ENCODE assay signal across 1 cellular context in the genomic region with DNA sequence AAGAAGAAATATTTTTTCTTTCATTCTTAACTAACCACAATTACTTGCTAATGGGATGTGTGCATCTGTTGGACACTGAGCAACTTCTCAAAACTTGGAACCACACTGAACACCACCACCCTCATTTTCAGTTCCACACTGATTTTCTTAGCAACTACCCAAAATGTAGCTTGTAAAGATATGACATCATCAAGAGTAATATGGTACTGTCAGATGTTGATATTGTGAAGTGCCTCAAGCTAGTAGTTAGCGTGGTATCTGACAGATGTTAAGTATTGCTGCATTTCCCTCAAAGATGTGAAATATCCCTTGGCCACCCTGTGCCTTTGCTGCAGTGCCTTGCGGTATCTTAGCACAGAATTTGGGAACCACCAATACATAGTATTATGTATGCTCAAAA.
TF ChIP-seq lines count a peak whose summit lies in the region.

No MANE protein-coding gene starts in this region.

TF ChIP-seq in GM12878, 131 proteins besides CTCF, POLR2A, EP300 and RAD21 (continued from another document and continues in another):
- TF ChIP-seq, protein P1, sequence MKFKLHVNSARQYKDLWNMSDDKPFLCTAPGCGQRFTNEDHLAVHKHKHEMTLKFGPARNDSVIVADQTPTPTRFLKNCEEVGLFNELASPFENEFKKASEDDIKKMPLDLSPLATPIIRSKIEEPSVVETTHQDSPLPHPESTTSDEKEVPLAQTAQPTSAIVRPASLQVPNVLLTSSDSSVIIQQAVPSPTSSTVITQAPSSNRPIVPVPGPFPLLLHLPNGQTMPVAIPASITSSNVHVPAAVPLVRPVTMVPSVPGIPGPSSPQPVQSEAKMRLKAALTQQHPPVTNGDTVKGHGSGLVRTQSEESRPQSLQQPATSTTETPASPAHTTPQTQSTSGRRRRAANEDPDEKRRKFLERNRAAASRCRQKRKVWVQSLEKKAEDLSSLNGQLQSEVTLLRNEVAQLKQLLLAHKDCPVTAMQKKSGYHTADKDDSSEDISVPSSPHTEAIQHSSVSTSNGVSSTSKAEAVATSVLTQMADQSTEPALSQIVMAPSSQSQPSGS (IDR thresholded peaks at IDR 0.05; ENCODE audit: low read length): no peak
- TF ChIP-seq STAT3 (IDR thresholded peaks at IDR 0.05; ENCODE audit: low read depth, low read length) (peak; percentile 92; the same call in 1 of the 2 replicates), TCF3 (IDR thresholded peaks at IDR 0.05; ENCODE audit: borderline replicate concordance, insufficient read depth, low read depth, low read length) (0 out of 2 replicates have a peak, but pooled peaks have one; percentile 28), MEF2A (IDR thresholded peaks at IDR 0.05; ENCODE audit: insufficient read depth, low read depth, low read length) (peak; percentile 52; the same call in 1 of the 2 replicates), ZNF24 (IDR thresholded peaks at IDR 0.05) (peak; percentile 61; the same call in 1 of the 2 replicates), ESRRA (IDR thresholded peaks at IDR 0.05; ENCODE audit: low read length) (0 out of 2 replicates have a peak, but pooled peaks have one; percentile 36), SMC3 (IDR thresholded peaks at IDR 0.05; ENCODE audit: borderline replicate concordance, low read length) (no peak), EED (IDR thresholded peaks at IDR 0.05; ENCODE audit: low read depth) (peak; percentile 50), TARDBP (IDR thresholded peaks at IDR 0.05; ENCODE audit: borderline replicate concordance) (no peak; the same call in 1 of the 2 replicates), IRF4 (IDR thresholded peaks at IDR 0.05; ENCODE audit: low read depth, low read length) (peak; percentile 79; the same call in 1 of the 2 replicates), ETV6 (conservative IDR thresholded peaks at IDR 0.05 in 1 of 2, IDR thresholded peaks at IDR 0.05 in 1 of 2; ENCODE audit: borderline replicate concordance in 1 of 2, low read depth in 1 of 2) (peak in 1 of 2 experiments; percentile 73; a peak in 2 of 4 replicates), POU2F2 (IDR thresholded peaks at IDR 0.05; ENCODE audit: borderline replicate concordance, low read depth, low read length) (peak; percentile 73; the same call in 1 of the 3 replicates), SMARCA5 (IDR thresholded peaks at IDR 0.05) (peak; percentile 89), NBN (IDR thresholded peaks at IDR 0.05) (peak; percentile 77; the same call in 1 of the 2 replicates), PAX5 (IDR thresholded peaks at IDR 0.05; ENCODE audit: borderline replicate concordance, low read depth, low read length) (peak; percentile 83), IKZF2 (IDR thresholded peaks at IDR 0.05) (peak; percentile 81 to 89), NFYA (IDR thresholded peaks at IDR 0.05; ENCODE audit: borderline replicate concordance, low read depth, low read length) (no peak), TBL1XR1 (IDR thresholded peaks at IDR 0.05; ENCODE audit: low read depth, low read length) (peak; percentile 83; the same call in 1 of the 2 replicates), JUND (IDR thresholded peaks at IDR 0.05; ENCODE audit: low read depth, low read length) (0 out of 2 replicates have a peak, but pooled peaks have one; percentile 27), CBFB (IDR thresholded peaks at IDR 0.05; ENCODE audit: low read depth) (peak; percentile 64; the same call in 1 of the 2 replicates), SPI1 (IDR thresholded peaks at IDR 0.05; ENCODE audit: borderline replicate concordance, insufficient read depth, low read depth, low read length) (peak; percentile 87), CEBPB (IDR thresholded peaks at IDR 0.05; ENCODE audit: borderline replicate concordance in 1 of 2, low read depth in 2 of 2, low read length in 2 of 2) (no peak), GATAD2B (conservative IDR thresholded peaks at IDR 0.05; ENCODE audit: low read depth) (0 out of 2 replicates have a peak, but pooled peaks have one; percentile 26), SP1 (IDR thresholded peaks at IDR 0.05; ENCODE audit: low read depth, low read length) (peak; percentile 49), CREM (IDR thresholded peaks at IDR 0.05; ENCODE audit: low read depth) (peak; percentile 89; the same call in 1 of the 2 replicates), SMAD5 (IDR thresholded peaks at IDR 0.05; ENCODE audit: low read depth) (peak; percentile 58; the same call in 1 of the 2 replicates), TCF12 (IDR thresholded peaks at IDR 0.05; ENCODE audit: low read depth, low read length) (peak; percentile 62; the same call in 1 of the 2 replicates), PAX8 (IDR thresholded peaks at IDR 0.05) (no peak), MEF2B (IDR thresholded peaks at IDR 0.05; ENCODE audit: partially characterized antibody, poor library complexity, severe bottlenecking) (peak; percentile 53)
- TF ChIP-seq, protein P2, sequence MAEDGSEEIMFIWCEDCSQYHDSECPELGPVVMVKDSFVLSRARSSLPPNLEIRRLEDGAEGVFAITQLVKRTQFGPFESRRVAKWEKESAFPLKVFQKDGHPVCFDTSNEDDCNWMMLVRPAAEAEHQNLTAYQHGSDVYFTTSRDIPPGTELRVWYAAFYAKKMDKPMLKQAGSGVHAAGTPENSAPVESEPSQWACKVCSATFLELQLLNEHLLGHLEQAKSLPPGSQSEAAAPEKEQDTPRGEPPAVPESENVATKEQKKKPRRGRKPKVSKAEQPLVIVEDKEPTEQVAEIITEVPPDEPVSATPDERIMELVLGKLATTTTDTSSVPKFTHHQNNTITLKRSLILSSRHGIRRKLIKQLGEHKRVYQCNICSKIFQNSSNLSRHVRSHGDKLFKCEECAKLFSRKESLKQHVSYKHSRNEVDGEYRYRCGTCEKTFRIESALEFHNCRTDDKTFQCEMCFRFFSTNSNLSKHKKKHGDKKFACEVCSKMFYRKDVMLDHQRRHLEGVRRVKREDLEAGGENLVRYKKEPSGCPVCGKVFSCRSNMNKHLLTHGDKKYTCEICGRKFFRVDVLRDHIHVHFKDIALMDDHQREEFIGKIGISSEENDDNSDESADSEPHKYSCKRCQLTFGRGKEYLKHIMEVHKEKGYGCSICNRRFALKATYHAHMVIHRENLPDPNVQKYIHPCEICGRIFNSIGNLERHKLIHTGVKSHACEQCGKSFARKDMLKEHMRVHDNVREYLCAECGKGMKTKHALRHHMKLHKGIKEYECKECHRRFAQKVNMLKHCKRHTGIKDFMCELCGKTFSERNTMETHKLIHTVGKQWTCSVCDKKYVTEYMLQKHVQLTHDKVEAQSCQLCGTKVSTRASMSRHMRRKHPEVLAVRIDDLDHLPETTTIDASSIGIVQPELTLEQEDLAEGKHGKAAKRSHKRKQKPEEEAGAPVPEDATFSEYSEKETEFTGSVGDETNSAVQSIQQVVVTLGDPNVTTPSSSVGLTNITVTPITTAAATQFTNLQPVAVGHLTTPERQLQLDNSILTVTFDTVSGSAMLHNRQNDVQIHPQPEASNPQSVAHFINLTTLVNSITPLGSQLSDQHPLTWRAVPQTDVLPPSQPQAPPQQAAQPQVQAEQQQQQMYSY (CRISPR knock-in tag; IDR thresholded peaks at IDR 0.05): peak; percentile 67; the same call in 1 of the 2 replicates
- TF ChIP-seq, protein P3, sequence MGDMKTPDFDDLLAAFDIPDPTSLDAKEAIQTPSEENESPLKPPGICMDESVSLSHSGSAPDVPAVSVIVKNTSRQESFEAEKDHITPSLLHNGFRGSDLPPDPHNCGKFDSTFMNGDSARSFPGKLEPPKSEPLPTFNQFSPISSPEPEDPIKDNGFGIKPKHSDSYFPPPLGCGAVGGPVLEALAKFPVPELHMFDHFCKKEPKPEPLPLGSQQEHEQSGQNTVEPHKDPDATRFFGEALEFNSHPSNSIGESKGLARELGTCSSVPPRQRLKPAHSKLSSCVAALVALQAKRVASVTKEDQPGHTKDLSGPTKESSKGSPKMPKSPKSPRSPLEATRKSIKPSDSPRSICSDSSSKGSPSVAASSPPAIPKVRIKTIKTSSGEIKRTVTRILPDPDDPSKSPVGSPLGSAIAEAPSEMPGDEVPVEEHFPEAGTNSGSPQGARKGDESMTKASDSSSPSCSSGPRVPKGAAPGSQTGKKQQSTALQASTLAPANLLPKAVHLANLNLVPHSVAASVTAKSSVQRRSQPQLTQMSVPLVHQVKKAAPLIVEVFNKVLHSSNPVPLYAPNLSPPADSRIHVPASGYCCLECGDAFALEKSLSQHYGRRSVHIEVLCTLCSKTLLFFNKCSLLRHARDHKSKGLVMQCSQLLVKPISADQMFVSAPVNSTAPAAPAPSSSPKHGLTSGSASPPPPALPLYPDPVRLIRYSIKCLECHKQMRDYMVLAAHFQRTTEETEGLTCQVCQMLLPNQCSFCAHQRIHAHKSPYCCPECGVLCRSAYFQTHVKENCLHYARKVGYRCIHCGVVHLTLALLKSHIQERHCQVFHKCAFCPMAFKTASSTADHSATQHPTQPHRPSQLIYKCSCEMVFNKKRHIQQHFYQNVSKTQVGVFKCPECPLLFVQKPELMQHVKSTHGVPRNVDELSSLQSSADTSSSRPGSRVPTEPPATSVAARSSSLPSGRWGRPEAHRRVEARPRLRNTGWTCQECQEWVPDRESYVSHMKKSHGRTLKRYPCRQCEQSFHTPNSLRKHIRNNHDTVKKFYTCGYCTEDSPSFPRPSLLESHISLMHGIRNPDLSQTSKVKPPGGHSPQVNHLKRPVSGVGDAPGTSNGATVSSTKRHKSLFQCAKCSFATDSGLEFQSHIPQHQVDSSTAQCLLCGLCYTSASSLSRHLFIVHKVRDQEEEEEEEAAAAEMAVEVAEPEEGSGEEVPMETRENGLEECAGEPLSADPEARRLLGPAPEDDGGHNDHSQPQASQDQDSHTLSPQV (IDR thresholded peaks at IDR 0.05): peak; percentile 84; the same call in 1 of the 2 replicates
- TF ChIP-seq, protein P4, sequence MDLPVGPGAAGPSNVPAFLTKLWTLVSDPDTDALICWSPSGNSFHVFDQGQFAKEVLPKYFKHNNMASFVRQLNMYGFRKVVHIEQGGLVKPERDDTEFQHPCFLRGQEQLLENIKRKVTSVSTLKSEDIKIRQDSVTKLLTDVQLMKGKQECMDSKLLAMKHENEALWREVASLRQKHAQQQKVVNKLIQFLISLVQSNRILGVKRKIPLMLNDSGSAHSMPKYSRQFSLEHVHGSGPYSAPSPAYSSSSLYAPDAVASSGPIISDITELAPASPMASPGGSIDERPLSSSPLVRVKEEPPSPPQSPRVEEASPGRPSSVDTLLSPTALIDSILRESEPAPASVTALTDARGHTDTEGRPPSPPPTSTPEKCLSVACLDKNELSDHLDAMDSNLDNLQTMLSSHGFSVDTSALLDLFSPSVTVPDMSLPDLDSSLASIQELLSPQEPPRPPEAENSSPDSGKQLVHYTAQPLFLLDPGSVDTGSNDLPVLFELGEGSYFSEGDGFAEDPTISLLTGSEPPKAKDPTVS (IDR thresholded peaks at IDR 0.05; ENCODE audit: low read depth, low read length): no peak
- TF ChIP-seq, protein P5, sequence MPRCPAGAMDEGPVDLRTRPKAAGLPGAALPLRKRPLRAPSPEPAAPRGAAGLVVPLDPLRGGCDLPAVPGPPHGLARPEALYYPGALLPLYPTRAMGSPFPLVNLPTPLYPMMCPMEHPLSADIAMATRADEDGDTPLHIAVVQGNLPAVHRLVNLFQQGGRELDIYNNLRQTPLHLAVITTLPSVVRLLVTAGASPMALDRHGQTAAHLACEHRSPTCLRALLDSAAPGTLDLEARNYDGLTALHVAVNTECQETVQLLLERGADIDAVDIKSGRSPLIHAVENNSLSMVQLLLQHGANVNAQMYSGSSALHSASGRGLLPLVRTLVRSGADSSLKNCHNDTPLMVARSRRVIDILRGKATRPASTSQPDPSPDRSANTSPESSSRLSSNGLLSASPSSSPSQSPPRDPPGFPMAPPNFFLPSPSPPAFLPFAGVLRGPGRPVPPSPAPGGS (IDR thresholded peaks at IDR 0.05; ENCODE audit: borderline replicate concordance, insufficient read depth, low read depth, low read length, poor library complexity, severe bottlenecking): peak; percentile 72
- TF ChIP-seq, protein P6, sequence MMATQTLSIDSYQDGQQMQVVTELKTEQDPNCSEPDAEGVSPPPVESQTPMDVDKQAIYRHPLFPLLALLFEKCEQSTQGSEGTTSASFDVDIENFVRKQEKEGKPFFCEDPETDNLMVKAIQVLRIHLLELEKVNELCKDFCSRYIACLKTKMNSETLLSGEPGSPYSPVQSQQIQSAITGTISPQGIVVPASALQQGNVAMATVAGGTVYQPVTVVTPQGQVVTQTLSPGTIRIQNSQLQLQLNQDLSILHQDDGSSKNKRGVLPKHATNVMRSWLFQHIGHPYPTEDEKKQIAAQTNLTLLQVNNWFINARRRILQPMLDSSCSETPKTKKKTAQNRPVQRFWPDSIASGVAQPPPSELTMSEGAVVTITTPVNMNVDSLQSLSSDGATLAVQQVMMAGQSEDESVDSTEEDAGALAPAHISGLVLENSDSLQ (IDR thresholded peaks at IDR 0.05): peak; percentile 50
- TF ChIP-seq, protein P7, sequence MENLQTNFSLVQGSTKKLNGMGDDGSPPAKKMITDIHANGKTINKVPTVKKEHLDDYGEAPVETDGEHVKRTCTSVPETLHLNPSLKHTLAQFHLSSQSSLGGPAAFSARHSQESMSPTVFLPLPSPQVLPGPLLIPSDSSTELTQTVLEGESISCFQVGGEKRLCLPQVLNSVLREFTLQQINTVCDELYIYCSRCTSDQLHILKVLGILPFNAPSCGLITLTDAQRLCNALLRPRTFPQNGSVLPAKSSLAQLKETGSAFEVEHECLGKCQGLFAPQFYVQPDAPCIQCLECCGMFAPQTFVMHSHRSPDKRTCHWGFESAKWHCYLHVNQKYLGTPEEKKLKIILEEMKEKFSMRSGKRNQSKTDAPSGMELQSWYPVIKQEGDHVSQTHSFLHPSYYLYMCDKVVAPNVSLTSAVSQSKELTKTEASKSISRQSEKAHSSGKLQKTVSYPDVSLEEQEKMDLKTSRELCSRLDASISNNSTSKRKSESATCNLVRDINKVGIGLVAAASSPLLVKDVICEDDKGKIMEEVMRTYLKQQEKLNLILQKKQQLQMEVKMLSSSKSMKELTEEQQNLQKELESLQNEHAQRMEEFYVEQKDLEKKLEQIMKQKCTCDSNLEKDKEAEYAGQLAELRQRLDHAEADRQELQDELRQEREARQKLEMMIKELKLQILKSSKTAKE (IDR thresholded peaks at IDR 0.05; ENCODE audit: low read depth, poor library complexity, severe bottlenecking): peak; percentile 88
- TF ChIP-seq, protein P8, sequence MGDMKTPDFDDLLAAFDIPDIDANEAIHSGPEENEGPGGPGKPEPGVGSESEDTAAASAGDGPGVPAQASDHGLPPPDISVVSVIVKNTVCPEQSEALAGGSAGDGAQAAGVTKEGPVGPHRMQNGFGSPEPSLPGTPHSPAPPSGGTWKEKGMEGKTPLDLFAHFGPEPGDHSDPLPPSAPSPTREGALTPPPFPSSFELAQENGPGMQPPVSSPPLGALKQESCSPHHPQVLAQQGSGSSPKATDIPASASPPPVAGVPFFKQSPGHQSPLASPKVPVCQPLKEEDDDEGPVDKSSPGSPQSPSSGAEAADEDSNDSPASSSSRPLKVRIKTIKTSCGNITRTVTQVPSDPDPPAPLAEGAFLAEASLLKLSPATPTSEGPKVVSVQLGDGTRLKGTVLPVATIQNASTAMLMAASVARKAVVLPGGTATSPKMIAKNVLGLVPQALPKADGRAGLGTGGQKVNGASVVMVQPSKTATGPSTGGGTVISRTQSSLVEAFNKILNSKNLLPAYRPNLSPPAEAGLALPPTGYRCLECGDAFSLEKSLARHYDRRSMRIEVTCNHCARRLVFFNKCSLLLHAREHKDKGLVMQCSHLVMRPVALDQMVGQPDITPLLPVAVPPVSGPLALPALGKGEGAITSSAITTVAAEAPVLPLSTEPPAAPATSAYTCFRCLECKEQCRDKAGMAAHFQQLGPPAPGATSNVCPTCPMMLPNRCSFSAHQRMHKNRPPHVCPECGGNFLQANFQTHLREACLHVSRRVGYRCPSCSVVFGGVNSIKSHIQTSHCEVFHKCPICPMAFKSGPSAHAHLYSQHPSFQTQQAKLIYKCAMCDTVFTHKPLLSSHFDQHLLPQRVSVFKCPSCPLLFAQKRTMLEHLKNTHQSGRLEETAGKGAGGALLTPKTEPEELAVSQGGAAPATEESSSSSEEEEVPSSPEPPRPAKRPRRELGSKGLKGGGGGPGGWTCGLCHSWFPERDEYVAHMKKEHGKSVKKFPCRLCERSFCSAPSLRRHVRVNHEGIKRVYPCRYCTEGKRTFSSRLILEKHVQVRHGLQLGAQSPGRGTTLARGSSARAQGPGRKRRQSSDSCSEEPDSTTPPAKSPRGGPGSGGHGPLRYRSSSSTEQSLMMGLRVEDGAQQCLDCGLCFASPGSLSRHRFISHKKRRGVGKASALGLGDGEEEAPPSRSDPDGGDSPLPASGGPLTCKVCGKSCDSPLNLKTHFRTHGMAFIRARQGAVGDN (IDR thresholded peaks at IDR 0.05): peak; percentile 98
